ENCODE assay signal across 1 cellular context in the genomic region with DNA sequence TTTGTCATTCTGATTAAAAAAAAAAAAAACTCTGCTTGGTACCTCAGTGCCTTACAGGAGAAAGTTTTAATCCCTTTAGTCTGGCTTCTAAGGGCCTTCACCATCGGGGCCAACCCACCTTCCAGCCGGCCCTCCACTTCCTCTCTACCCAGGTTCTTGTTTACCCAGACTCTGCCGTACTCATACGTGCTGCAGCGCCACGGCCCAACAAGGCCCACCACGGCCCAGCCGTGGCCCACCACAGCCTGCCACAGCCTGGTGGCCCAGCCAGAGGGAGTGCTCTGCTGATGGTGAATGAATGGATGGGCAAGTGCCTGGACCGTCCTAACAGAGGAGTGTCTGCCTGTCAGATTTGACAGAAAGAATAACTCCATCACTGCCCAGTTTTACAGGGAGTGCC.
A peak's percentile ranks its signal among the peaks of the same experiment; 100 is the strongest.
TF ChIP-seq lines count a peak whose summit lies in the region.

No MANE protein-coding gene starts in this region.

TF ChIP-seq in K562, 482 proteins besides CTCF, POLR2A, EP300 and RAD21:
- TF ChIP-seq POLR2G (IDR thresholded peaks at IDR 0.05; ENCODE audit: low read depth, low read length) (0 out of 2 replicates have a peak, but pooled peaks have one; percentile 20), ZC3H8 (IDR thresholded peaks at IDR 0.05) (no peak)
